ENCODE assay signal across 11 cellular contexts in genomic region chr10:105864854-105865253, GRCh38.
"Had no signal": no experiment of that assay in that cellular context is flagged by ENCODE, and none has a peak within 500 bp of the region (broad histone marks: within the 10 kb centered on the region; RNA-seq: fewer than 3 reads in every experiment).

No MANE protein-coding gene starts in this region.

- H3K27ac Mint-ChIP-seq: GM23338, H9, HFFc6 had no signal

- DNase-seq: GM23248, GOT3, H7, H9, HCEC 1CT, HFFc6 had no signal

- H3K4me1 Mint-ChIP-seq: GM23338, H9 had no signal

- H3K4me3 ChIP-seq: GM23248, GM23338, HAP-1 had no signal

- H3K9me3 ChIP-seq: HAP-1 had no signal

- ATAC-seq: GM23338, HCT116 had no signal

- H3K36me3 ChIP-seq: HAP-1 had no signal

- H3K9ac ChIP-seq: GM23248 had no signal

- H3K4me3 Mint-ChIP-seq: GM23338, H9, HFFc6 had no signal

- H3K9me3 Mint-ChIP-seq: GM23338, H9 had no signal

- FAIRE-seq: H1, H54 had no signal

- H3K27ac ChIP-seq: GM23248 had no signal
